1 cellular context compared by ENCODE assay signal in genomic region chr11:118608268-118609214, GRCh38.
TF ChIP-seq lines count a peak whose summit lies in the region.

No MANE protein-coding gene starts in this region.

TF ChIP-seq in HepG2, 621 proteins besides CTCF, POLR2A, EP300 and RAD21 (continued from another document and continues in another):
- TF ChIP-seq HMGXB3 (CRISPR knock-in tag; IDR thresholded peaks at IDR 0.05; ENCODE audit: borderline replicate concordance) (no peak), ZFY (CRISPR knock-in tag; IDR thresholded peaks at IDR 0.05) (peak; percentile 29; the same call in 1 of the 2 replicates), MEIS1 (CRISPR knock-in tag; IDR thresholded peaks at IDR 0.05; ENCODE audit: borderline replicate concordance) (no peak), RBM39 (IDR thresholded peaks at IDR 0.05; ENCODE audit: low read depth, low read length, poor library complexity, severe bottlenecking) (no peak), ZNF746 (CRISPR knock-in tag; IDR thresholded peaks at IDR 0.05) (0 out of 2 replicates have a peak, but pooled peaks have one; percentile 32), ZNF552 (CRISPR knock-in tag; IDR thresholded peaks at IDR 0.05; ENCODE audit: borderline replicate concordance) (no peak), ZNF570 (CRISPR knock-in tag; IDR thresholded peaks at IDR 0.05; ENCODE audit: borderline replicate concordance) (no peak), ZNF484 (CRISPR knock-in tag; IDR thresholded peaks at IDR 0.05; ENCODE audit: borderline replicate concordance, low read depth) (no peak), ZNF776 (CRISPR knock-in tag; IDR thresholded peaks at IDR 0.05) (0 out of 2 replicates have a peak, but pooled peaks have one; percentile 39), BCL3 (CRISPR knock-in tag; IDR thresholded peaks at IDR 0.05) (no peak), TBX3 (IDR thresholded peaks at IDR 0.05; ENCODE audit: borderline replicate concordance) (no peak), ZNF136 (CRISPR knock-in tag; IDR thresholded peaks at IDR 0.05; ENCODE audit: low read depth) (no peak), ZNF251 (CRISPR knock-in tag; IDR thresholded peaks at IDR 0.05) (no peak), SMAD1 (CRISPR knock-in tag; IDR thresholded peaks at IDR 0.05; ENCODE audit: borderline replicate concordance, low read depth) (no peak), PCBP2 (optimal IDR thresholded peaks at IDR 0.05; ENCODE audit: low read depth, low read length, poor library complexity, severe bottlenecking) (no peak), GPBP1L1 (CRISPR knock-in tag; IDR thresholded peaks at IDR 0.05) (no peak), TRIM24 (CRISPR knock-in tag; IDR thresholded peaks at IDR 0.05) (no peak), HMGXB4 (CRISPR knock-in tag; IDR thresholded peaks at IDR 0.05; ENCODE audit: borderline replicate concordance in 1 of 2, low read depth in 1 of 2) (peak in 1 of 2 experiments; percentile 54; a peak in 1 of 4 replicates), YEATS2 (CRISPR knock-in tag; IDR thresholded peaks at IDR 0.05; ENCODE audit: borderline replicate concordance) (no peak), KAT8 (CRISPR knock-in tag; IDR thresholded peaks at IDR 0.05) (no peak; the same call in 1 of the 2 replicates), KLF16 (CRISPR knock-in tag; IDR thresholded peaks at IDR 0.05) (no peak), ZNF232 (CRISPR knock-in tag; IDR thresholded peaks at IDR 0.05; ENCODE audit: borderline replicate concordance) (no peak), ZNF878 (CRISPR knock-in tag; IDR thresholded peaks at IDR 0.05) (0 out of 2 replicates have a peak, but pooled peaks have one; percentile 19), MED13 (CRISPR knock-in tag; IDR thresholded peaks at IDR 0.05) (no peak), ATF7 (IDR thresholded peaks at IDR 0.05) (no peak), ATF7 (CRISPR knock-in tag; IDR thresholded peaks at IDR 0.05) (no peak), ZNF850 (CRISPR knock-in tag; conservative IDR thresholded peaks at IDR 0.05) (no peak), SOX5 (CRISPR knock-in tag; IDR thresholded peaks at IDR 0.05; ENCODE audit: borderline replicate concordance) (no peak), BCLAF1 (IDR thresholded peaks at IDR 0.05) (no peak), ZNF3 (CRISPR knock-in tag; IDR thresholded peaks at IDR 0.05) (no peak), HINFP (CRISPR knock-in tag; IDR thresholded peaks at IDR 0.05; ENCODE audit: low read depth) (no peak), FOSL2 (CRISPR knock-in tag; IDR thresholded peaks at IDR 0.05) (peak; percentile 79), HOXA3 (CRISPR knock-in tag; IDR thresholded peaks at IDR 0.05) (peak; percentile 54; the same call in 1 of the 2 replicates), ZSCAN9 (CRISPR knock-in tag; IDR thresholded peaks at IDR 0.05; ENCODE audit: borderline replicate concordance) (no peak), ZNF282 (IDR thresholded peaks at IDR 0.05; ENCODE audit: partially characterized antibody) (no peak), ZNF343 (CRISPR knock-in tag; IDR thresholded peaks at IDR 0.05) (no peak), ZFP41 (CRISPR knock-in tag; IDR thresholded peaks at IDR 0.05; ENCODE audit: borderline replicate concordance) (no peak), SMYD3 (CRISPR knock-in tag; IDR thresholded peaks at IDR 0.05) (no peak), ZNF235 (CRISPR knock-in tag; IDR thresholded peaks at IDR 0.05; ENCODE audit: borderline replicate concordance) (0 out of 2 replicates have a peak, but pooled peaks have one; percentile 35), IKZF5 (CRISPR knock-in tag; IDR thresholded peaks at IDR 0.05) (no peak), FOXO1 (CRISPR knock-in tag; IDR thresholded peaks at IDR 0.05) (no peak), PHF21A (CRISPR knock-in tag; IDR thresholded peaks at IDR 0.05) (no peak), ZFP90 (CRISPR knock-in tag; IDR thresholded peaks at IDR 0.05; ENCODE audit: borderline replicate concordance) (no peak), ZHX2 (IDR thresholded peaks at IDR 0.05; ENCODE audit: low read depth) (peak; percentile 33; the same call in 1 of the 2 replicates), ZHX2 (CRISPR knock-in tag; IDR thresholded peaks at IDR 0.05; ENCODE audit: borderline replicate concordance) (no peak), MBNL3 (CRISPR knock-in tag; conservative IDR thresholded peaks at IDR 0.05) (no peak), ERF (CRISPR knock-in tag; IDR thresholded peaks at IDR 0.05) (no peak)
